28 cellular contexts compared by ENCODE assay signal in the genomic region with DNA sequence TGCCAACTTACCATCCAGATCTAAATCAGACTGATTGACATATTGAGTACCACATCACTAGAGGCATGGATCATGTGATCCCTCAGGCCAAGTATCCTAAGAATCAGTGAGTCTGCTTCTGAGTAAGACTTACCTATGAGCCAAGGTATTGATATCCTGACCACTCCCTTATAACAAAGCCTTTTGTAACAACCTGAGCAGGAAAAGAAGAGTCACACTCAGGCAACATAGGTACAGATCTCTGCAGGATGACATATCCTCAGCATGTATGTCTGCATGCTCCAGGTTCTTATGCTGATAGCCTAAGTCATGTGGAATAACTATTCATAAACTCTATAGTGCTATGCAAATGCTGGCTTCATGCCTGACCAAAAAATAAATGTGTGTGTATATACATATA. TPM values are rescaled to one million over a fixed set of nuclear protein-coding genes. Genes with fewer than 3 reads are reported as not detected.
A peak's percentile ranks its signal among the peaks of the same experiment; 100 is the strongest.
DNase-seq lines count a peak whose midpoint lies in the region; ATAC-seq, FAIRE-seq and TF ChIP-seq lines count a peak whose summit lies in the region.
"Had no signal": no experiment of that assay in that cellular context is flagged by ENCODE, and none has a peak within 500 bp of the region (broad histone marks: within the 10 kb centered on the region; RNA-seq: fewer than 3 reads in every experiment).

No MANE protein-coding gene starts in this region.

- no peak overlapping the region for H3K4me3 ChIP-seq in K562
- H3K4me3 ChIP-seq in keratinocyte (ENCODE audit: control insufficient read depth in 2 of 3, extremely low read depth in 1 of 3, insufficient read depth in 2 of 3, low read depth in 1 of 3, low read length in 3 of 3): no peak overlapping the region
- no peak overlapping the region for H3K4me3 ChIP-seq in left ventricle myocardium inferior
- H3K4me3 ChIP-seq: A549; BLaER1 treated with 17β-estradiol and CSF1 and Interleukin-3, amounts not matched to agents 10 nM and 100 nM; GM12878; GM23338 had no signal

- POLR2A ChIA-PET in HEK293T (lab: Yijun Ruan, JAX) (no interaction called here), K562 (lab: Yijun Ruan, JAX) (no interaction called here)

- H3K9me3 ChIP-seq in K562 (replicated peaks; ENCODE audit: control insufficient read depth, insufficient read depth, low read depth, low read length): no peaks in the 10 kb centered on the region
- no peaks in the 10 kb centered on the region for H3K9me3 ChIP-seq in keratinocyte (ENCODE audit: control insufficient read depth, low read depth, low read length)
- no peaks in the 10 kb centered on the region for H3K9me3 ChIP-seq in left ventricle myocardium inferior (replicated peaks)
- H3K9me3 ChIP-seq: A549; BE2C; BLaER1 treated with 17β-estradiol and CSF1 and Interleukin-3, amounts not matched to agents 10 nM and 100 nM had no signal

- H3K4me1 Mint-ChIP-seq in chondrocyte (ENCODE audit: low read depth): no peaks in the 10 kb centered on the region
- H3K4me1 Mint-ChIP-seq: CD8-positive, alpha-beta memory T cell; GM23338; H9 had no signal

- H3K27ac ChIP-seq in K562 (ENCODE audit: extremely low read depth, low read depth, low read length): no peak overlapping the region
- no peak overlapping the region for H3K27ac ChIP-seq in epithelial cell of prostate
- no peak overlapping the region for H3K27ac ChIP-seq in keratinocyte (ENCODE audit: control insufficient read depth, insufficient read depth, low read length)
- H3K27ac ChIP-seq in left ventricle myocardium inferior (replicated peaks): no peak overlapping the region
- H3K27ac ChIP-seq: A549; BLaER1 treated with 17β-estradiol and CSF1 and Interleukin-3, amounts not matched to agents 10 nM and 100 nM had no signal

- TF ChIP-seq RAD21 in K562 (CRISPR knock-in tag; conservative IDR thresholded peaks at IDR 0.05 in 1 of 2, IDR thresholded peaks at IDR 0.05 in 1 of 2): no peak

- ATAC-seq in K562: no peak
- ATAC-seq in HG03196 (IDR thresholded peaks at IDR 0.05; ENCODE audit: unreplicated experiment): no peak
- ATAC-seq: A549, GM12878, GM23338, HCT116 had no signal

- TF ChIP-seq POLR2A in K562 (conservative IDR thresholded peaks at IDR 0.05): no peak

- in situ Hi-C loops in K562 (cut with MboI): no loop called here

- intact Hi-C loops in K562 (cut with micrococcal nuclease) (no loop called here), left ventricle myocardium inferior (cut with micrococcal nuclease) (no loop called here)

- H3K9me3 Mint-ChIP-seq in chondrocyte (ENCODE audit: low read depth): peaks cover 7% of the 10 kb centered on the region
- H3K9me3 Mint-ChIP-seq: CD4-positive, alpha-beta T cell had no signal

- H3K9me1 ChIP-seq in K562 (ENCODE audit: control insufficient read depth, insufficient read depth, low read length) (no peaks in the 10 kb centered on the region), keratinocyte (ENCODE audit: control insufficient read depth, extremely low read depth, insufficient read depth, low read length) (no peaks in the 10 kb centered on the region)

- CTCF ChIA-PET in HEK293T (lab: Yijun Ruan, JAX) (no interaction called here), K562 (lab: Yijun Ruan, JAX; ENCODE audit: low intra/inter-chr PET ratio) (no interaction called here)

- no peak overlapping the region for H3K27ac Mint-ChIP-seq in chondrocyte (ENCODE audit: unreplicated experiment)
- H3K27ac Mint-ChIP-seq: CD4-positive, alpha-beta T cell; CD8-positive, alpha-beta memory T cell; GM23338; H9; HFFc6 had no signal

- H3K79me2 ChIP-seq in K562 (ENCODE audit: control insufficient read depth, insufficient read depth, low read length): no peaks in the 10 kb centered on the region
- no peaks in the 10 kb centered on the region for H3K79me2 ChIP-seq in keratinocyte (ENCODE audit: control insufficient read depth, insufficient read depth, low read length)

- no peak for DNase-seq in HEK293T (ENCODE audit: extremely low spot score)
- no peak for DNase-seq in K562 (ENCODE audit: extremely low read depth in 1 of 4, low spot score in 3 of 4)
- peak; percentile 36 for DNase-seq in epithelial cell of prostate (ENCODE audit: low read depth, low spot score)
- DNase-seq in keratinocyte (ENCODE audit: low read depth, low spot score): no peak
- DNase-seq in left ventricle myocardium inferior: no peak
- DNase-seq in chondrocyte (ENCODE audit: low spot score): no peak
- DNase-seq: 8988T; ACHN; AML-193; BE2C; CD4-positive, alpha-beta T cell; CD8-positive, alpha-beta memory T cell; DMS 273 treated with DMSO at 0.1 percent for 48 hours; DMS79; EL; GDM1; H9; HFFc6 had no signal

- no peak overlapping the region for H3K4me3 Mint-ChIP-seq in chondrocyte (ENCODE audit: unreplicated experiment)
- H3K4me3 Mint-ChIP-seq: CD14-positive monocyte; CD4-positive, alpha-beta T cell; CD8-positive, alpha-beta memory T cell; GM23338; H9; HFFc6 had no signal

- TF ChIP-seq CTCF in K562 (IDR thresholded peaks at IDR 0.05 in 2 of 3, conservative IDR thresholded peaks at IDR 0.05 in 1 of 3; ENCODE audit: insufficient read depth in 2 of 3, low read depth in 1 of 3, low read length in 3 of 3) (no peak), keratinocyte (optimal IDR thresholded peaks at IDR 0.05 in 1 of 3, IDR thresholded peaks at IDR 0.05 in 1 of 3, conservative IDR thresholded peaks at IDR 0.05 in 1 of 3; ENCODE audit: extremely low read depth in 1 of 3, insufficient read depth in 2 of 3, low read length in 3 of 3) (no peak), left ventricle myocardium inferior (IDR thresholded peaks at IDR 0.05; ENCODE audit: borderline replicate concordance) (no peak), chondrocyte (IDR thresholded peaks at IDR 0.05) (no peak)

- no peaks in the 10 kb centered on the region for H3K36me3 Mint-ChIP-seq in chondrocyte (ENCODE audit: low read depth)
- H3K36me3 Mint-ChIP-seq: CD14-positive monocyte; CD8-positive, alpha-beta memory T cell had no signal

- no peaks in the 10 kb centered on the region for H3K27me3 Mint-ChIP-seq in chondrocyte (ENCODE audit: low read depth)

- H4K20me1 ChIP-seq in K562 (replicated peaks; ENCODE audit: control insufficient read depth, insufficient read depth, low read length) (no peaks in the 10 kb centered on the region), keratinocyte (ENCODE audit: control insufficient read depth, extremely low read depth, insufficient read depth, low read length) (no peaks in the 10 kb centered on the region)
- H4K20me1 ChIP-seq: BLaER1 treated with 17β-estradiol and CSF1 and Interleukin-3, amounts not matched to agents 10 nM and 100 nM had no signal

- no peak for TF ChIP-seq EP300 in K562 (IDR thresholded peaks at IDR 0.05; ENCODE audit: low read length)

- no peaks in the 10 kb centered on the region for H3K27me3 ChIP-seq in K562 (ENCODE audit: control insufficient read depth in 2 of 2, insufficient read depth in 2 of 2, low read length in 2 of 2)
- no peaks in the 10 kb centered on the region for H3K27me3 ChIP-seq in keratinocyte (ENCODE audit: control insufficient read depth, extremely low read depth, insufficient read depth, low read length)
- H3K27me3 ChIP-seq in left ventricle myocardium inferior (ENCODE audit: low read depth): peaks cover 11% of the 10 kb centered on the region
- H3K27me3 ChIP-seq: BE2C; BLaER1 treated with 17β-estradiol and CSF1 and Interleukin-3, amounts not matched to agents 10 nM and 100 nM had no signal

- no TSS peak for BruUV-seq in K562 (replicated peaks; lab: Mats Ljungman, UMichigan)

- H2AFZ ChIP-seq in K562 (ENCODE audit: low read depth, low read length) (no peak overlapping the region), keratinocyte (ENCODE audit: control insufficient read depth, low read length) (no peak overlapping the region)
- H2AFZ ChIP-seq: GM23338 had no signal

- H3K36me3 ChIP-seq in K562 (ENCODE audit: control insufficient read depth, insufficient read depth, low read length) (no peaks in the 10 kb centered on the region), keratinocyte (ENCODE audit: control insufficient read depth in 2 of 2, extremely low read depth in 1 of 2, insufficient read depth in 2 of 2, low read length in 2 of 2) (no peaks in the 10 kb centered on the region), left ventricle myocardium inferior (no peaks in the 10 kb centered on the region)
- H3K36me3 ChIP-seq: BE2C; BLaER1 treated with 17β-estradiol and CSF1 and Interleukin-3, amounts not matched to agents 10 nM and 100 nM had no signal

- H3K4me1 ChIP-seq in K562 (replicated peaks in 1 of 2; ENCODE audit: control insufficient read depth in 2 of 2, insufficient read depth in 2 of 2, low read length in 2 of 2): no peaks in the 10 kb centered on the region
- no peaks in the 10 kb centered on the region for H3K4me1 ChIP-seq in keratinocyte (ENCODE audit: control insufficient read depth, extremely low read depth, insufficient read depth, low read length)
- H3K4me1 ChIP-seq in left ventricle myocardium inferior: no peaks in the 10 kb centered on the region
- H3K4me1 ChIP-seq: A549, BE2C had no signal

- H3K4me2 ChIP-seq in K562 (ENCODE audit: insufficient read depth, low read length): no peak overlapping the region
- no peak overlapping the region for H3K4me2 ChIP-seq in keratinocyte (ENCODE audit: control insufficient read depth, extremely low read depth, insufficient read depth, low read depth, low read length)
- H3K4me2 ChIP-seq: A549; BLaER1 treated with 17β-estradiol and CSF1 and Interleukin-3, amounts not matched to agents 10 nM and 100 nM; GM23338 had no signal

- H3K9ac ChIP-seq in K562 (ENCODE audit: insufficient read depth in 1 of 2, low read depth in 2 of 2, low read length in 2 of 2): no peak overlapping the region
- no peak overlapping the region for H3K9ac ChIP-seq in keratinocyte (ENCODE audit: control insufficient read depth, extremely low read depth, insufficient read depth, low read length)
- H3K9ac ChIP-seq: BLaER1 treated with 17β-estradiol and CSF1 and Interleukin-3, amounts not matched to agents 10 nM and 100 nM had no signal

- FAIRE-seq in K562 (lab: Jason Lieb, UNC) (no peak), keratinocyte (lab: Jason Lieb, UNC) (peak; percentile 73)
- FAIRE-seq: A549, D721Med, GM12878, GM19239 had no signal

- dilution Hi-C loops in keratinocyte (cut with MboI; ENCODE audit: extremely low pct_ligation_motif_present, low sequenced_read_pairs): no loop called here

RNA-seq across cellular contexts. Expression of a gene that starts 2.3 kb away (rescaled TPM):
- total RNA-seq in K562 (2011; cell fraction: chromatin; rRNA removed; ENCODE audit: low replicate concordance): not detected in 2 replicates
- not detected in 2 replicates for total RNA-seq in K562 (2011; cell fraction: nucleolus; rRNA removed)
- not detected in 2 replicates for total RNA-seq in K562 (2011; cell fraction: nucleoplasm; rRNA removed)
- total RNA-seq in K562 (2014; rRNA removed) (not detected in 2 replicates), K562 (2014; rRNA removed; fragmentation: Illumina TruSeq; extraction: Trizol) (not detected in 2 replicates), K562 (2015; rRNA removed; fragmentation: Illumina TruSeq; extraction: Trizol) (not detected in 2 replicates), K562 (2021) (not detected in 2 replicates), left ventricle myocardium inferior (not detected), chondrocyte (not detected in 3 replicates)
- polyA plus RNA-seq in K562 (2011; rRNA removed) (not detected in 2 replicates), K562 (2014; fragmentation: Illumina TruSeq; extraction: Trizol) (not detected in 2 replicates), K562 (2014; fragmentation: Nextera tagmentation; extraction: Ambion mirVana) (not detected), K562 (2014; rRNA removed) (not detected in 2 replicates), keratinocyte (0.43 TPM in 1 of 3 replicates, not detected in the others)
- polyA plus RNA-seq in K562 (2011; cell fraction: cytosol; rRNA removed): not detected in 2 replicates
- not detected in 2 replicates for polyA plus RNA-seq in K562 (2011; cell fraction: nucleus; rRNA removed)
- not detected in 2 replicates for polyA plus RNA-seq in K562 (2012)
- polyA minus RNA-seq in K562 (2011; rRNA and poly(A)+ RNA removed): not detected in 2 replicates
- polyA minus RNA-seq in K562 (2011; cell fraction: cytosol; rRNA and poly(A)+ RNA removed): not detected in 2 replicates
- not detected in 2 replicates for polyA minus RNA-seq in K562 (2011; cell fraction: nucleus; rRNA and poly(A)+ RNA removed)
- 37.9 TPM for polyA plus RNA-seq in keratinocyte (2011; ENCODE audit: low read depth)
- polyA plus RNA-seq in keratinocyte (2011; cell fraction: cytosol; rRNA removed): not detected in 2 replicates
- polyA plus RNA-seq in keratinocyte (2011; cell fraction: nucleus; rRNA removed): not detected in 2 replicates
- 63.1 TPM in 1 of 2 replicates, not detected in the other for polyA plus RNA-seq in keratinocyte (2012; ENCODE audit: low replicate concordance)
- polyA minus RNA-seq in keratinocyte: not detected in 3 replicates
- not detected for polyA minus RNA-seq in keratinocyte (2011; cell fraction: cytosol; rRNA and poly(A)+ RNA removed)
- polyA minus RNA-seq in keratinocyte (2011; cell fraction: nucleus; rRNA and poly(A)+ RNA removed): not detected in 2 replicates
- total RNA-seq: CD4-positive, alpha-beta T cell; CD8-positive, alpha-beta memory T cell; GM12878; GM23338; H4; H9; HFFc6 had no signal
- polyA plus RNA-seq: A549; CD14-positive monocyte; CD8-positive, alpha-beta memory T cell; GM12878; GM23338 had no signal

RNA-seq across cellular contexts. Expression of a gene that starts 13.2 kb away (rescaled TPM):
- not detected in 2 replicates for total RNA-seq in K562 (2011; cell fraction: chromatin; rRNA removed; ENCODE audit: low replicate concordance)
- not detected in 2 replicates for total RNA-seq in K562 (2011; cell fraction: nucleolus; rRNA removed)
- total RNA-seq in K562 (2011; cell fraction: nucleoplasm; rRNA removed): not detected in 2 replicates
- total RNA-seq in K562 (2014; rRNA removed): not detected in 2 replicates
- total RNA-seq in K562 (2014; rRNA removed; fragmentation: Illumina TruSeq; extraction: Trizol): not detected in 2 replicates
- not detected in 2 replicates for total RNA-seq in K562 (2015; rRNA removed; fragmentation: Illumina TruSeq; extraction: Trizol)
- not detected in 2 replicates for total RNA-seq in K562 (2021)
- polyA plus RNA-seq in K562 (2011; rRNA removed): not detected in 2 replicates
- not detected in 2 replicates for polyA plus RNA-seq in K562 (2011; cell fraction: cytosol; rRNA removed)
- polyA plus RNA-seq in K562 (2011; cell fraction: nucleus; rRNA removed): not detected in 2 replicates
- not detected in 2 replicates for polyA plus RNA-seq in K562 (2012)
- not detected in 2 replicates for polyA plus RNA-seq in K562 (2014; fragmentation: Illumina TruSeq; extraction: Trizol)
- not detected for polyA plus RNA-seq in K562 (2014; fragmentation: Nextera tagmentation; extraction: Ambion mirVana)
- not detected in 2 replicates for polyA plus RNA-seq in K562 (2014; rRNA removed)
- polyA minus RNA-seq in K562 (2011; rRNA and poly(A)+ RNA removed): not detected in 2 replicates
- polyA minus RNA-seq in K562 (2011; cell fraction: cytosol; rRNA and poly(A)+ RNA removed): not detected in 2 replicates
- polyA minus RNA-seq in K562 (2011; cell fraction: nucleus; rRNA and poly(A)+ RNA removed): not detected in 2 replicates
- 0.34 to 0.57 TPM (median 0.48 TPM) in 3 replicates for polyA plus RNA-seq in keratinocyte
- polyA plus RNA-seq in keratinocyte (2011; ENCODE audit: low read depth): 9.9 TPM
- polyA plus RNA-seq in keratinocyte (2011; cell fraction: cytosol; rRNA removed): 0.31 and 0.32 TPM in 2 replicates
- 0.33 and 0.41 TPM in 2 replicates for polyA plus RNA-seq in keratinocyte (2011; cell fraction: nucleus; rRNA removed)
- polyA plus RNA-seq in keratinocyte (2012; ENCODE audit: low replicate concordance): 0.97 and 104 TPM in 2 replicates
- polyA minus RNA-seq in keratinocyte: 0.46 TPM in 1 of 3 replicates, not detected in the others
- not detected for polyA minus RNA-seq in keratinocyte (2011; cell fraction: cytosol; rRNA and poly(A)+ RNA removed)
- polyA minus RNA-seq in keratinocyte (2011; cell fraction: nucleus; rRNA and poly(A)+ RNA removed): 0.42 TPM in 1 of 2 replicates, not detected in the other
- total RNA-seq in left ventricle myocardium inferior: not detected
- total RNA-seq in chondrocyte: not detected in 3 replicates
- total RNA-seq: CD4-positive, alpha-beta T cell; CD8-positive, alpha-beta memory T cell; GM23338; H4; H9; HFFc6 had no signal
- polyA plus RNA-seq: A549; CD14-positive monocyte; CD8-positive, alpha-beta memory T cell; GM23338 had no signal

RNA-seq across cellular contexts. Expression of a gene that starts 17.7 kb away (rescaled TPM):
- not detected in 2 replicates for total RNA-seq in K562 (2011; cell fraction: chromatin; rRNA removed; ENCODE audit: low replicate concordance)
- not detected in 2 replicates for total RNA-seq in K562 (2011; cell fraction: nucleolus; rRNA removed)
- total RNA-seq in K562 (2011; cell fraction: nucleoplasm; rRNA removed): not detected in 2 replicates
- total RNA-seq in K562 (2014; rRNA removed) (not detected in 2 replicates), K562 (2014; rRNA removed; fragmentation: Illumina TruSeq; extraction: Trizol) (not detected in 2 replicates), K562 (2015; rRNA removed; fragmentation: Illumina TruSeq; extraction: Trizol) (not detected in 2 replicates), K562 (2021) (not detected in 2 replicates), left ventricle myocardium inferior (not detected), chondrocyte (not detected in 3 replicates)
- polyA plus RNA-seq in K562 (2011; rRNA removed) (not detected in 2 replicates), K562 (2014; fragmentation: Illumina TruSeq; extraction: Trizol) (not detected in 2 replicates), K562 (2014; fragmentation: Nextera tagmentation; extraction: Ambion mirVana) (not detected), K562 (2014; rRNA removed) (not detected in 2 replicates), keratinocyte (0.32 to 1.2 TPM (median 0.60 TPM) in 3 replicates)
- not detected in 2 replicates for polyA plus RNA-seq in K562 (2011; cell fraction: cytosol; rRNA removed)
- not detected in 2 replicates for polyA plus RNA-seq in K562 (2011; cell fraction: nucleus; rRNA removed)
- polyA plus RNA-seq in K562 (2012): not detected in 2 replicates
- not detected in 2 replicates for polyA minus RNA-seq in K562 (2011; rRNA and poly(A)+ RNA removed)
- not detected in 2 replicates for polyA minus RNA-seq in K562 (2011; cell fraction: cytosol; rRNA and poly(A)+ RNA removed)
- not detected in 2 replicates for polyA minus RNA-seq in K562 (2011; cell fraction: nucleus; rRNA and poly(A)+ RNA removed)
- polyA plus RNA-seq in keratinocyte (2011; ENCODE audit: low read depth): 41.7 TPM
- polyA plus RNA-seq in keratinocyte (2011; cell fraction: cytosol; rRNA removed): 1.1 and 2.2 TPM in 2 replicates
- 0.71 and 2.1 TPM in 2 replicates for polyA plus RNA-seq in keratinocyte (2011; cell fraction: nucleus; rRNA removed)
- polyA plus RNA-seq in keratinocyte (2012; ENCODE audit: low replicate concordance): 1.2 and 216 TPM in 2 replicates
- 2.6 TPM in 1 of 3 replicates, not detected in the others for polyA minus RNA-seq in keratinocyte
- not detected for polyA minus RNA-seq in keratinocyte (2011; cell fraction: cytosol; rRNA and poly(A)+ RNA removed)
- polyA minus RNA-seq in keratinocyte (2011; cell fraction: nucleus; rRNA and poly(A)+ RNA removed): 1.2 TPM in 1 of 2 replicates, not detected in the other
- total RNA-seq: CD4-positive, alpha-beta T cell; CD8-positive, alpha-beta memory T cell; GM23338; H4; H9; HFFc6 had no signal
- polyA plus RNA-seq: A549; CD14-positive monocyte; CD8-positive, alpha-beta memory T cell; GM12878; GM23338 had no signal

RNA-seq across cellular contexts. Expression of a gene that starts 18.5 kb away (rescaled TPM):
- total RNA-seq in K562 (2011; cell fraction: chromatin; rRNA removed; ENCODE audit: low replicate concordance): not detected in 2 replicates
- total RNA-seq in K562 (2011; cell fraction: nucleolus; rRNA removed): not detected in 2 replicates
- total RNA-seq in K562 (2011; cell fraction: nucleoplasm; rRNA removed): not detected in 2 replicates
- total RNA-seq in K562 (2014; rRNA removed) (not detected in 2 replicates), K562 (2014; rRNA removed; fragmentation: Illumina TruSeq; extraction: Trizol) (not detected in 2 replicates), K562 (2015; rRNA removed; fragmentation: Illumina TruSeq; extraction: Trizol) (not detected in 2 replicates), K562 (2021) (not detected in 2 replicates), left ventricle myocardium inferior (not detected), chondrocyte (not detected in 3 replicates)
- polyA plus RNA-seq in K562 (2011; rRNA removed) (not detected in 2 replicates), K562 (2014; fragmentation: Illumina TruSeq; extraction: Trizol) (not detected in 2 replicates), K562 (2014; fragmentation: Nextera tagmentation; extraction: Ambion mirVana) (not detected), K562 (2014; rRNA removed) (not detected in 2 replicates), keratinocyte (1.8 TPM in 3 replicates)
- polyA plus RNA-seq in K562 (2011; cell fraction: cytosol; rRNA removed): not detected in 2 replicates
- not detected in 2 replicates for polyA plus RNA-seq in K562 (2011; cell fraction: nucleus; rRNA removed)
- not detected in 2 replicates for polyA plus RNA-seq in K562 (2012)
- polyA minus RNA-seq in K562 (2011; rRNA and poly(A)+ RNA removed): not detected in 2 replicates
- not detected in 2 replicates for polyA minus RNA-seq in K562 (2011; cell fraction: cytosol; rRNA and poly(A)+ RNA removed)
- polyA minus RNA-seq in K562 (2011; cell fraction: nucleus; rRNA and poly(A)+ RNA removed): not detected in 2 replicates
- 23.2 TPM for polyA plus RNA-seq in keratinocyte (2011; ENCODE audit: low read depth)
- 2.4 and 153 TPM in 2 replicates for polyA plus RNA-seq in keratinocyte (2011; cell fraction: cytosol; rRNA removed)
- 1.0 and 34.5 TPM in 2 replicates for polyA plus RNA-seq in keratinocyte (2011; cell fraction: nucleus; rRNA removed)
- 5.9 and 307 TPM in 2 replicates for polyA plus RNA-seq in keratinocyte (2012; ENCODE audit: low replicate concordance)
- 2.1 to 2.7 TPM (median 2.2 TPM) in 3 replicates for polyA minus RNA-seq in keratinocyte
- polyA minus RNA-seq in keratinocyte (2011; cell fraction: cytosol; rRNA and poly(A)+ RNA removed): not detected
- polyA minus RNA-seq in keratinocyte (2011; cell fraction: nucleus; rRNA and poly(A)+ RNA removed): 1.9 TPM in 1 of 2 replicates, not detected in the other
- total RNA-seq: CD4-positive, alpha-beta T cell; CD8-positive, alpha-beta memory T cell; GM23338; H4; H9; HFFc6 had no signal
- polyA plus RNA-seq: A549; CD14-positive monocyte; CD8-positive, alpha-beta memory T cell; GM23338 had no signal

RNA-seq across cellular contexts. Expression of a gene that starts 28.4 kb away (rescaled TPM):
- not detected in 2 replicates for total RNA-seq in K562 (2011; cell fraction: chromatin; rRNA removed; ENCODE audit: low replicate concordance)
- total RNA-seq in K562 (2011; cell fraction: nucleolus; rRNA removed): not detected in 2 replicates
- total RNA-seq in K562 (2011; cell fraction: nucleoplasm; rRNA removed): not detected in 2 replicates
- total RNA-seq in K562 (2014; rRNA removed): not detected in 2 replicates
- total RNA-seq in K562 (2014; rRNA removed; fragmentation: Illumina TruSeq; extraction: Trizol): not detected in 2 replicates
- total RNA-seq in K562 (2015; rRNA removed; fragmentation: Illumina TruSeq; extraction: Trizol): not detected in 2 replicates
- not detected in 2 replicates for total RNA-seq in K562 (2021)
- not detected in 2 replicates for polyA plus RNA-seq in K562 (2011; rRNA removed)
- polyA plus RNA-seq in K562 (2011; cell fraction: cytosol; rRNA removed): not detected in 2 replicates
- not detected in 2 replicates for polyA plus RNA-seq in K562 (2011; cell fraction: nucleus; rRNA removed)
- polyA plus RNA-seq in K562 (2012): not detected in 2 replicates
- not detected in 2 replicates for polyA plus RNA-seq in K562 (2014; fragmentation: Illumina TruSeq; extraction: Trizol)
- polyA plus RNA-seq in K562 (2014; fragmentation: Nextera tagmentation; extraction: Ambion mirVana): not detected
- not detected in 2 replicates for polyA plus RNA-seq in K562 (2014; rRNA removed)
- not detected in 2 replicates for polyA minus RNA-seq in K562 (2011; rRNA and poly(A)+ RNA removed)
- not detected in 2 replicates for polyA minus RNA-seq in K562 (2011; cell fraction: cytosol; rRNA and poly(A)+ RNA removed)
- not detected in 2 replicates for polyA minus RNA-seq in K562 (2011; cell fraction: nucleus; rRNA and poly(A)+ RNA removed)
- polyA plus RNA-seq in keratinocyte: 0.33 TPM in 1 of 3 replicates, not detected in the others
- 7.3 TPM for polyA plus RNA-seq in keratinocyte (2011; ENCODE audit: low read depth)
- polyA plus RNA-seq in keratinocyte (2011; cell fraction: cytosol; rRNA removed): not detected in 2 replicates
- not detected in 2 replicates for polyA plus RNA-seq in keratinocyte (2011; cell fraction: nucleus; rRNA removed)
- 0.37 and 32.0 TPM in 2 replicates for polyA plus RNA-seq in keratinocyte (2012; ENCODE audit: low replicate concordance)
- not detected in 3 replicates for polyA minus RNA-seq in keratinocyte
- polyA minus RNA-seq in keratinocyte (2011; cell fraction: cytosol; rRNA and poly(A)+ RNA removed): not detected
- polyA minus RNA-seq in keratinocyte (2011; cell fraction: nucleus; rRNA and poly(A)+ RNA removed): not detected in 2 replicates
- total RNA-seq in left ventricle myocardium inferior: not detected
- not detected in 3 replicates for total RNA-seq in chondrocyte
- total RNA-seq: CD4-positive, alpha-beta T cell; CD8-positive, alpha-beta memory T cell; GM12878; GM23338; H4; H9; HFFc6 had no signal
- polyA plus RNA-seq: A549; CD14-positive monocyte; CD8-positive, alpha-beta memory T cell; GM12878; GM23338 had no signal
